In the genomic region with DNA sequence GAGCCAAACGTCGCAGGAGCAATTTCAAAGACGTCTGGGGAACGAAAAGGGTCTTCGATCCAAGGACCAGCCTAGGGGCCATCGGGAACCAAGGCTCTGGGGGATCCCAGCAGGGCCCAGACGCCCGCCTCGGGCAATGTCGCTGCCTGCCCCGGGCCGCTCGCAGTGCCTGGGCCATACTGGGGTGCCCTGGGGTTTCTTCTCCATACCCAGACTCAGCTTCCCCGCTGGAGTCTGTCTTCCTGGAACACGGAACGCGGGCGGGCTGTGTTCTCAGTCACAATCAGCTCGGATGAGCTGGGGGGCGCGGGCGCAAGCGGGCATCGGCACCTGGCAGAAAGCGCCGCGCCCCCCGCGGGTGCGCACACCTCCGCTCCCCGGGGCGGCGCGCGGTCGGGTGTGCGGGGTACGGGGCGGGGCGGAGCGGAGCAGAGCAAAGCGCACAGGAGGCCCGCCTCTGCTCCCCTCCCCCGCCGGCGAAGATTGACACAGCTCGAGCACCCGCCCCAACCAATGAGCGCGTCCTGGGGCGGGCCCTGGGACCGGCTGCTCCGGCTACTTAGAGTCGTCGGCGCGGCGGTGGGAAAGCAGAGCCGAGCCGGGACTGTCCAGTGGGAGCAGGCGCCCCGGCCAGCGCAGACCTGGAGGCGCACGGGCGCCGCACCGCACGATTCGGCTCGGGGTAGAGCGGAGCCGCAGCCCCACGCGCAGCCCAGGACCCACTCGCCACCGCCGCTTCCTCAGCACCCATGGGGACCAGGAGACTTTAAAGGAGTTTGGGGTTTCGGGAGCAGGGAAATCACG, we compare ENCODE assay signal across 1 cellular context.
TF ChIP-seq lines count a peak whose summit lies in the region.

A gene with protein sequence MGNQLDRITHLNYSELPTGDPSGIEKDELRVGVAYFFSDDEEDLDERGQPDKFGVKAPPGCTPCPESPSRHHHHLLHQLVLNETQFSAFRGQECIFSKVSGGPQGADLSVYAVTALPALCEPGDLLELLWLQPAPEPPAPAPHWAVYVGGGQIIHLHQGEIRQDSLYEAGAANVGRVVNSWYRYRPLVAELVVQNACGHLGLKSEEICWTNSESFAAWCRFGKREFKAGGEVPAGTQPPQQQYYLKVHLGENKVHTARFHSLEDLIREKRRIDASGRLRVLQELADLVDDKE (plus strand): TSS at position 585 of the 804 bp plus-strand sequence. CDS start 1,263 bp downstream, outside the sequence.

TF ChIP-seq in K562, 482 proteins besides CTCF, POLR2A, EP300 and RAD21 (continued from another document):
- TF ChIP-seq RBM25 (IDR thresholded peaks at IDR 0.05; ENCODE audit: low read depth, low read length, severe bottlenecking) (peak; percentile 77), POLR2G (IDR thresholded peaks at IDR 0.05; ENCODE audit: low read depth, low read length) (peak; percentile 74), GTF2B (IDR thresholded peaks at IDR 0.05; ENCODE audit: extremely low read depth, insufficient read length) (no peak), RBFOX2 (IDR thresholded peaks at IDR 0.05; ENCODE audit: low read depth, low read length) (peak; percentile 63), NRF1 (conservative IDR thresholded peaks at IDR 0.05 in 1 of 2, IDR thresholded peaks at IDR 0.05 in 1 of 2) (peak; percentile 49 to 60), PKNOX1 (IDR thresholded peaks at IDR 0.05) (peak; percentile 94)
